In the genomic region with DNA sequence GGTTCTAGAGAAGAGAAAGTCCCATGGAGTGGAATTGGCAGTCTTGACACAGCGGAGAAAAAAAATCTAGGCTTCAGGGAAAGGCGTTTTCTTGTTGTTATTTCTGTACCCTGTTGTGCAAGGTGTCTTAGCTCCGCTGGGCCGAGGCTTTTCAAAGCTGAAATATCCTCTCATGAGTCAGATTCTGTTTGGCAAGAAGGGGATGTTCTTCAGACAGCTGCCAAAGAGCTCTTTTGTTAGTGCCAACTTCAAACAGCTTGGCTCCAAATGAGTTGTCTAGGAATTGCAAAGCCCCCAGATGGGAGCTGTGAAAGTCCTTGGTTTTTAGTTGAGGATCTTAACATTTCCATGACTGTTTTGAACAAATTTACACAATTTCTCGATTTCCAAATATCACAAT, we compare ENCODE assay signal across 8 cellular contexts. TPM values are rescaled to one million over a fixed set of nuclear protein-coding genes. Genes with fewer than 3 reads are reported as not detected.
A peak's percentile ranks its signal among the peaks of the same experiment; 100 is the strongest.
DNase-seq lines count a peak whose midpoint lies in the region; ATAC-seq and TF ChIP-seq lines count a peak whose summit lies in the region.

No MANE protein-coding gene starts in this region.

- H2BK120ac ChIP-seq in IMR-90 (ENCODE audit: low read depth, low read length) = no peak overlapping the region

- H3K4ac ChIP-seq in IMR-90 (ENCODE audit: low read depth, low read length) = no peak overlapping the region

- dilution Hi-C loops in IMR-90 (cut with HindIII; ENCODE audit: low sequenced_read_pairs, unreplicated experiment) = no loop called here

- H2AK5ac ChIP-seq in IMR-90 (ENCODE audit: low read depth, low read length) = no peak overlapping the region

- H2AFZ ChIP-seq in IMR-90 (replicated peaks; ENCODE audit: low read length, poor library complexity) = no peak overlapping the region

- TF ChIP-seq CTCF in IMR-90 (conservative IDR thresholded peaks at IDR 0.05; ENCODE audit: low read depth, low read length) (no peak), ascending aorta (IDR thresholded peaks at IDR 0.05) (no peak), spleen (IDR thresholded peaks at IDR 0.05 in 8 of 11, conservative IDR thresholded peaks at IDR 0.05 in 3 of 11) (no peak)

- no peak overlapping the region for H4K91ac ChIP-seq in IMR-90 (ENCODE audit: insufficient read depth, low read depth, low read length)

- CTCF ChIA-PET in IMR-90 (lab: Yijun Ruan, JAX) = interaction anchor here (1.2 kb wide), 1 partner anchor 9 kb away, joined by 3 read pairs; no protein-coding TSS in a partner anchor

- 36 to 100% methylated on average over 1 to 2 of the region's 5 CpGs for WGBS in IMR-90 (ENCODE audit: extremely low coverage in 2 of 2, insufficient read length in 1 of 2), 2 experiments
- 48 to 66% (median 53%) methylated on average over 5 of the region's 5 CpGs for WGBS in spleen, 5 donors

- DNase-seq in IMR-90 = peak; percentile 92
- DNase-seq in ascending aorta (ENCODE audit: low spot score in 2 of 2) = peak; percentile 15 to 83
- peak; percentile 99 for DNase-seq in iris pigment epithelial cell (ENCODE audit: low read depth)
- no peak for DNase-seq in spleen

- H4K8ac ChIP-seq in IMR-90 (ENCODE audit: low read depth in 2 of 2, low read length in 2 of 2) = no peak overlapping the region

- BruUV-seq in IMR-90 (replicated peaks; lab: Mats Ljungman, UMichigan) = no TSS peak

- H4K5ac ChIP-seq in IMR-90 (ENCODE audit: low read depth, low read length) = no peak overlapping the region

- in situ Hi-C loops in IMR-90 (cut with MboI; ENCODE audit: low sequenced_read_pairs) = no loop called here

- H3K9ac ChIP-seq in BLaER1 = no peak overlapping the region
- no peak overlapping the region for H3K9ac ChIP-seq in IMR-90 (ENCODE audit: low read depth, low read length)

- intact Hi-C loops in IMR-90 (cut with micrococcal nuclease) (loop anchor here (1.0 kb wide), 1 partner anchor 479 kb away; no protein-coding TSS in a partner anchor), ascending aorta (cut with DNase I) (no loop called here), spleen (cut with DNase I; ENCODE audit: low total_unique reads) (no loop called here)

- no peak overlapping the region for H3K14ac ChIP-seq in IMR-90 (replicated peaks; ENCODE audit: low read depth, low read length)

- H3K4me3 ChIP-seq in BLaER1 = no peak overlapping the region
- H3K4me3 ChIP-seq in IMR-90 (ENCODE audit: insufficient read depth, low read depth, low read length) = no peak overlapping the region; the same call in 1 of the 2 replicates
- peak overlapping the region; percentile 81 to 99 for H3K4me3 ChIP-seq in ascending aorta
- no peak overlapping the region for H3K4me3 ChIP-seq in spleen

- no peak overlapping the region for H3K18ac ChIP-seq in IMR-90 (ENCODE audit: low read depth, low read length)

- peaks cover 4% of the 10 kb centered on the region for H3K9me1 ChIP-seq in IMR-90 (ENCODE audit: insufficient read depth, low read length)

- H3K27ac ChIP-seq in BLaER1 = no peak overlapping the region
- no peak overlapping the region for H3K27ac ChIP-seq in IMR-90 (ENCODE audit: insufficient read depth, low read length)
- peak overlapping the region in 1 of 2 donors; percentile 15 for H3K27ac ChIP-seq in ascending aorta
- peak overlapping the region in 5 of 8 donors; percentile 22 to 92 (median 54) for H3K27ac ChIP-seq in spleen

- peaks cover 37% of the 10 kb centered on the region for H3K36me3 ChIP-seq in BLaER1
- peaks cover 14% of the 10 kb centered on the region for H3K36me3 ChIP-seq in IMR-90 (ENCODE audit: control insufficient read depth, insufficient read depth, low read length)
- H3K36me3 ChIP-seq in ascending aorta = peaks cover 25 to 28% of the 10 kb centered on the region in 2 donors
- H3K36me3 ChIP-seq in spleen = peaks cover 0 to 37% (median 22%) of the 10 kb centered on the region in 6 donors

- H3K27me3 ChIP-seq in BLaER1 (no peaks in the 10 kb centered on the region), IMR-90 (ENCODE audit: control insufficient read depth, insufficient read depth, low read length) (no peaks in the 10 kb centered on the region), ascending aorta (no peaks in the 10 kb centered on the region), spleen (replicated peaks in 1 of 7) (no peaks in the 10 kb centered on the region)

- H3K23ac ChIP-seq in IMR-90 (ENCODE audit: low read depth, low read length) = no peak overlapping the region

- POLR2A ChIA-PET in IMR-90 (lab: Charles Lee; ENCODE audit: unreplicated experiment) = no interaction called here

- peak overlapping the region; percentile 86 for H3K4me2 ChIP-seq in BLaER1
- H3K4me2 ChIP-seq in IMR-90 (ENCODE audit: low read depth, low read length) = peak overlapping the region; percentile 68

- TF ChIP-seq POLR2A in IMR-90 (IDR thresholded peaks at IDR 0.05; ENCODE audit: low read depth, low read length) = no peak
- TF ChIP-seq POLR2A in spleen (IDR thresholded peaks at IDR 0.05) = no peak

- peaks cover 13 to 45% of the 10 kb centered on the region in 2 experiments for H3K79me1 ChIP-seq in IMR-90 (ENCODE audit: low read depth in 1 of 2, low read length in 2 of 2)

- peaks cover 50% of the 10 kb centered on the region for H4K20me1 ChIP-seq in BLaER1
- H4K20me1 ChIP-seq in IMR-90 (ENCODE audit: insufficient read depth, low read length) = peaks cover 27% of the 10 kb centered on the region

- H2BK5ac ChIP-seq in IMR-90 (ENCODE audit: low read depth, low read length, poor library complexity, severe bottlenecking) = no peak overlapping the region

- no peak for TF ChIP-seq RAD21 in IMR-90 (IDR thresholded peaks at IDR 0.05; ENCODE audit: low read length)

- no peak overlapping the region for H2BK15ac ChIP-seq in IMR-90 (ENCODE audit: low read depth, low read length)

- H3K4me1 ChIP-seq in BLaER1 (peaks cover 28% of the 10 kb centered on the region), IMR-90 (ENCODE audit: control insufficient read depth, insufficient read depth, low read length) (peaks cover 3% of the 10 kb centered on the region), ascending aorta (peaks cover 5 to 6% of the 10 kb centered on the region in 2 donors), spleen (peaks cover 9 to 72% (median 47%) of the 10 kb centered on the region in 6 donors)

- H2BK20ac ChIP-seq in IMR-90 (ENCODE audit: low read depth, low read length) = no peak overlapping the region

- H3K9me3 ChIP-seq in BLaER1 = no peaks in the 10 kb centered on the region
- H3K9me3 ChIP-seq in IMR-90 (ENCODE audit: control insufficient read depth, insufficient read depth, low read length) = no peaks in the 10 kb centered on the region
- no peaks in the 10 kb centered on the region for H3K9me3 ChIP-seq in ascending aorta
- no peaks in the 10 kb centered on the region for H3K9me3 ChIP-seq in spleen

- H3K56ac ChIP-seq in IMR-90 (ENCODE audit: extremely low read depth, insufficient read depth, low read length) = no peak overlapping the region

- no peak overlapping the region for H2AK9ac ChIP-seq in IMR-90 (replicated peaks; ENCODE audit: low read depth, low read length, poor library complexity)

- ATAC-seq in IMR-90 (ENCODE audit: low read depth) = no peak; the same call in 1 of the 2 replicates
- no peak for ATAC-seq in GM19035 (IDR thresholded peaks at IDR 0.05; ENCODE audit: unreplicated experiment)
- ATAC-seq in HG03565 (IDR thresholded peaks at IDR 0.05; ENCODE audit: unreplicated experiment) = no peak
- ATAC-seq in HG03108 (IDR thresholded peaks at IDR 0.05; ENCODE audit: unreplicated experiment) = no peak

TF ChIP-seq in IMR-90, 13 proteins besides CTCF, POLR2A, EP300 and RAD21:
- TF ChIP-seq CEBPB (IDR thresholded peaks at IDR 0.05; ENCODE audit: low read depth, low read length) (peak; percentile 97), MAZ (IDR thresholded peaks at IDR 0.05; ENCODE audit: borderline replicate concordance, low read depth, low read length) (peak; percentile 35; the same call in 1 of the 2 replicates), FOS (IDR thresholded peaks at IDR 0.05; ENCODE audit: low read depth, low read length) (peak; percentile 67; the same call in 1 of the 2 replicates)
- TF ChIP-seq, protein P1, sequence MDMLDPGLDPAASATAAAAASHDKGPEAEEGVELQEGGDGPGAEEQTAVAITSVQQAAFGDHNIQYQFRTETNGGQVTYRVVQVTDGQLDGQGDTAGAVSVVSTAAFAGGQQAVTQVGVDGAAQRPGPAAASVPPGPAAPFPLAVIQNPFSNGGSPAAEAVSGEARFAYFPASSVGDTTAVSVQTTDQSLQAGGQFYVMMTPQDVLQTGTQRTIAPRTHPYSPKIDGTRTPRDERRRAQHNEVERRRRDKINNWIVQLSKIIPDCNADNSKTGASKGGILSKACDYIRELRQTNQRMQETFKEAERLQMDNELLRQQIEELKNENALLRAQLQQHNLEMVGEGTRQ (IDR thresholded peaks at IDR 0.05; ENCODE audit: low read depth, low read length) = no peak

RNA-seq across cellular contexts. Expression of a gene that starts 2.3 kb away (rescaled TPM):
- total RNA-seq in IMR-90 (2012; rRNA removed) (76.4 and 80.3 TPM in 2 replicates), ascending aorta (17.2 TPM), spleen (10 to 100 TPM; 15.6 to 30.5 (median 24.1) TPM)
- polyA plus RNA-seq in IMR-90 (2012; rRNA removed) (43.3 and 45.9 TPM in 2 replicates), spleen (10 to 100 TPM; 40.6 to 43.1 (median 41.2) TPM)
- 14.1 and 16.1 TPM in 2 replicates for polyA plus RNA-seq in IMR-90 (2012; cell fraction: cytosol; rRNA removed)
- polyA plus RNA-seq in IMR-90 (2012; cell fraction: nucleus; rRNA removed; ENCODE audit: low replicate concordance) = 15.7 and 72.8 TPM in 2 replicates

RNA-seq across cellular contexts. Expression of a gene that starts 45.6 kb away (rescaled TPM):
- under 0.01 TPM in 2 replicates for total RNA-seq in IMR-90 (2012; rRNA removed)
- 0.11 and 0.19 TPM in 2 replicates for polyA plus RNA-seq in IMR-90 (2012; rRNA removed)
- 0.05 and 0.21 TPM in 2 replicates for polyA plus RNA-seq in IMR-90 (2012; cell fraction: cytosol; rRNA removed)
- polyA plus RNA-seq in IMR-90 (2012; cell fraction: nucleus; rRNA removed; ENCODE audit: low replicate concordance) = 0.07 and 0.37 TPM in 2 replicates
- total RNA-seq in ascending aorta = not detected
- under 1 TPM in 2 of 7 donors, not detected in 5; 0.13 to 0.18 TPM for total RNA-seq in spleen
- polyA plus RNA-seq in spleen = not detected

RNA-seq across cellular contexts. Expression of a gene that starts 57.8 kb away (rescaled TPM):
- total RNA-seq in IMR-90 (2012; rRNA removed) = 11.5 and 13.9 TPM in 2 replicates
- polyA plus RNA-seq in IMR-90 (2012; rRNA removed) = 3.1 and 4.2 TPM in 2 replicates
- polyA plus RNA-seq in IMR-90 (2012; cell fraction: cytosol; rRNA removed) = 0.37 and 0.93 TPM in 2 replicates
- polyA plus RNA-seq in IMR-90 (2012; cell fraction: nucleus; rRNA removed; ENCODE audit: low replicate concordance) = 0.54 and 2.5 TPM in 2 replicates
- total RNA-seq in ascending aorta = 0.96 TPM
- total RNA-seq in spleen = 1 to 10 TPM; 5.4 to 7.9 (median 6.2) TPM
- 1 to 10 TPM; 1.7 to 3.1 (median 3.1) TPM for polyA plus RNA-seq in spleen

RNA-seq across cellular contexts. Expression of a gene that starts 57.9 kb away (rescaled TPM):
- total RNA-seq in IMR-90 (2012; rRNA removed) (7.2 and 10.0 TPM in 2 replicates), ascending aorta (7.8 TPM), spleen (10 to 100 TPM in 6 of 7 donors, 1 to 10 TPM in 1; 8.5 to 15.2 (median 11.4) TPM)
- polyA plus RNA-seq in IMR-90 (2012; rRNA removed) (6.8 and 8.0 TPM in 2 replicates), spleen (10 to 100 TPM; 10.2 to 12.7 (median 10.4) TPM)
- 2.6 and 4.1 TPM in 2 replicates for polyA plus RNA-seq in IMR-90 (2012; cell fraction: cytosol; rRNA removed)
- polyA plus RNA-seq in IMR-90 (2012; cell fraction: nucleus; rRNA removed; ENCODE audit: low replicate concordance) = 1.8 and 5.8 TPM in 2 replicates

Comparison
In these comparisons a context has a peak if more than half of its experiments do, and no peak if none do; other contexts are left out.
1. H3K27ac ChIP-seq: peak in spleen (5 of 8); none in BLaER1 (single experiment) and IMR-90 (single experiment).
2. H3K4me3 ChIP-seq: peak in ascending aorta (2 of 2); none in BLaER1 (single experiment), IMR-90 (single experiment) and spleen (0 of 8).